ENCODE assay signal across 11 cellular contexts in the genomic region with DNA sequence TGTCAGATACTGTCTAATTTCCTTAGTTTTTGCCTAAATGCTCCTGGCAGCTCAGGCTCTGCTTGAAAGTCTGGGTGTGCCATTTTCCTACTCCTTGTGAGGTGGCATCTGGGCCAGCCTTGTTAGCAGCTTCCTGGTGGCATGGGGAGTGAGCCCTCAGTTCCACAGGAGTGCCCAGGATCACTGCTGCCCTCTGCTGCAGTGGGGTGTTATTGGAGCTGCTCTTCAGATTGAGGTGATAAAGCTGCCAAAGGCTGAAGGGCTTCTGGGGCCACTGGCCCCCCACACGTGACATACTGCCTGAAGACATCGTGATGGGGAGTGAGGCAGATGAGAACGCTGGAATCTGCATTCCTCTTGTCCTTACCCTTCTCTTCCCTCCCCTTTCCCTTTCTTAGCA. TPM values are rescaled to one million over a fixed set of nuclear protein-coding genes. Genes with fewer than 3 reads are reported as not detected.
DNase-seq lines count a peak whose midpoint lies in the region; ATAC-seq, FAIRE-seq and TF ChIP-seq lines count a peak whose summit lies in the region.
"Had no signal": no experiment of that assay in that cellular context is flagged by ENCODE, and none has a peak within 500 bp of the region (broad histone marks: within the 10 kb centered on the region; RNA-seq: fewer than 3 reads in every experiment).

No MANE protein-coding gene starts in this region.

- H3K4me2 ChIP-seq in mesenchymal stem cell (ENCODE audit: low read length, poor library complexity, severe bottlenecking), result no peak overlapping the region

- H3K14ac ChIP-seq in mesenchymal stem cell (ENCODE audit: low read length in 2 of 2), result no peak overlapping the region

- no peak overlapping the region for H2BK15ac ChIP-seq in mesenchymal stem cell (ENCODE audit: low read depth, poor library complexity, severe bottlenecking)

- H2AK5ac ChIP-seq in mesenchymal stem cell (ENCODE audit: low read length, severe bottlenecking), result no peak overlapping the region

- no peaks in the 10 kb centered on the region for H3K9me3 ChIP-seq in mesenchymal stem cell (ENCODE audit: control insufficient read depth, low read length)
- H3K9me3 ChIP-seq: ovary had no signal

- H2BK120ac ChIP-seq in mesenchymal stem cell (ENCODE audit: low read depth, low read length), result no peak overlapping the region

- H3K27me3 ChIP-seq in mesenchymal stem cell (ENCODE audit: control insufficient read depth in 1 of 2, insufficient read depth in 1 of 2, low read length in 2 of 2), result no peaks in the 10 kb centered on the region
- H3K27me3 ChIP-seq: ovary had no signal

- H3K27me3 Mint-ChIP-seq in activated naive CD8-positive, alpha-beta T cell treated with anti-CD3 and anti-CD28 coated beads, Interleukin-2, amount 10 ng/mL, durations not matched to agents 7 days and 5 days, result no peaks in the 10 kb centered on the region

- peaks cover 36 to 100% of the 10 kb centered on the region in 2 experiments for H3K36me3 ChIP-seq in mesenchymal stem cell (ENCODE audit: control insufficient read depth in 1 of 2, insufficient read depth in 2 of 2, low read depth in 1 of 2, low read length in 2 of 2)
- H3K36me3 ChIP-seq: ovary had no signal

- no peaks in the 10 kb centered on the region for H3K9me3 Mint-ChIP-seq in activated naive CD8-positive, alpha-beta T cell treated with anti-CD3 and anti-CD28 coated beads, Interleukin-2, amount 10 ng/mL, durations not matched to agents 7 days and 5 days

- no peak for FAIRE-seq in D721Med (lab: Jason Lieb, UNC)
- no peak for FAIRE-seq in GM12891 (lab: Jason Lieb, UNC)

- H3K4me3 ChIP-seq in mesenchymal stem cell (ENCODE audit: insufficient read depth in 1 of 2, low read depth in 1 of 2, low read length in 2 of 2), result no peak overlapping the region
- H3K4me3 ChIP-seq: ovary had no signal

- peaks cover 20% of the 10 kb centered on the region for H3K36me3 Mint-ChIP-seq in activated naive CD8-positive, alpha-beta T cell treated with anti-CD3 and anti-CD28 coated beads, Interleukin-2, amount 10 ng/mL, durations not matched to agents 7 days and 5 days

- TF ChIP-seq POLR2A in GM12891 (IDR thresholded peaks at IDR 0.05; ENCODE audit: low read depth, low read length), result no peak

- TF ChIP-seq CTCF in D721Med (IDR thresholded peaks at IDR 0.05; ENCODE audit: insufficient read depth, missing control alignments), result peak; percentile 18

- no peak overlapping the region for H2BK12ac ChIP-seq in mesenchymal stem cell (ENCODE audit: low read length in 2 of 2)

- no peak overlapping the region for H4K91ac ChIP-seq in mesenchymal stem cell (ENCODE audit: low read length)

- no peak overlapping the region for H3K9ac ChIP-seq in mesenchymal stem cell (ENCODE audit: low read length)

- peak overlapping the region; percentile 69 for H3K27ac Mint-ChIP-seq in activated naive CD8-positive, alpha-beta T cell treated with anti-CD3 and anti-CD28 coated beads, Interleukin-2, amount 10 ng/mL, durations not matched to agents 7 days and 5 days

- POLR2A ChIA-PET in activated naive CD8-positive, alpha-beta T cell treated with anti-CD3 and anti-CD28 coated beads, Interleukin-2, amount 10 ng/mL, durations not matched to agents 7 days and 5 days (lab: Charles Lee), result interaction anchor here (1.0 kb wide), 1 partner anchor 29 kb away, joined by 4 read pairs; no protein-coding TSS in a partner anchor

- H3K4me3 Mint-ChIP-seq in activated naive CD8-positive, alpha-beta T cell treated with anti-CD3 and anti-CD28 coated beads, Interleukin-2, amount 10 ng/mL, durations not matched to agents 7 days and 5 days, result no peak overlapping the region

- peak overlapping the region in 1 of 2 experiments; percentile 18 for H3K18ac ChIP-seq in mesenchymal stem cell (ENCODE audit: low read depth in 1 of 2, low read length in 2 of 2)

- H4K8ac ChIP-seq in mesenchymal stem cell (ENCODE audit: low read length), result peak overlapping the region; percentile 57

- H3K27ac ChIP-seq in mesenchymal stem cell (ENCODE audit: low read length, poor library complexity, severe bottlenecking), result peak overlapping the region; percentile 15
- H3K27ac ChIP-seq: ovary had no signal

- H3K4me1 Mint-ChIP-seq in activated naive CD8-positive, alpha-beta T cell treated with anti-CD3 and anti-CD28 coated beads, Interleukin-2, amount 10 ng/mL, durations not matched to agents 7 days and 5 days, result peaks cover 2% of the 10 kb centered on the region

- peak; percentile 36 for ATAC-seq in activated naive CD8-positive, alpha-beta T cell treated with anti-CD3 and anti-CD28 coated beads, Interleukin-2, amount 10 ng/mL, durations not matched to agents 7 days and 5 days (ENCODE audit: low read depth)

- no peak overlapping the region for H2BK5ac ChIP-seq in mesenchymal stem cell (ENCODE audit: low read depth, low read length, poor library complexity, severe bottlenecking)

- 91% methylated on average over 2 of the region's 3 CpGs for WGBS in mesenchymal stem cell

- H3K79me1 ChIP-seq in mesenchymal stem cell (replicated peaks; ENCODE audit: low read length, poor library complexity, severe bottlenecking), result peaks cover 4% of the 10 kb centered on the region

- H3K23ac ChIP-seq in mesenchymal stem cell (ENCODE audit: low read length in 2 of 2), result no peak overlapping the region

- no peak overlapping the region for H2AFZ ChIP-seq in mesenchymal stem cell (ENCODE audit: low read depth, low read length)

- H3K4me1 ChIP-seq in mesenchymal stem cell (ENCODE audit: control insufficient read depth, insufficient read depth, low read depth, low read length), result peaks cover 8% of the 10 kb centered on the region

- DNase-seq in D721Med (ENCODE audit: insufficient read length, low spot score) (no peak), Kasumi-1 (lab: John Stamatoyannopoulos, UW) (peak; percentile 12 to 33), mesenchymal stem cell (no peak), GM12891 (ENCODE audit: insufficient read length, low spot score) (no peak), putamen (ENCODE audit: low spot score) (no peak), DMS114 treated with DMSO at 0.1 percent for 48 hours (lab: John Stamatoyannopoulos, UW; ENCODE audit: unreplicated experiment) (no peak), T-helper 2 cell (no peak)
- DNase-seq in activated naive CD8-positive, alpha-beta T cell treated with anti-CD3 and anti-CD28 coated beads, Interleukin-2, amount 10 ng/mL, durations not matched to agents 7 days and 5 days, result no peak
- DNase-seq: NCI-H2081 treated with DMSO at 0.1 percent for 48 hours; ovary; stimulated activated naive CD4-positive, alpha-beta T cell treated with Interleukin-2 at 50 U/mL for 16 hours had no signal

- no peak overlapping the region for H3K4ac ChIP-seq in mesenchymal stem cell (ENCODE audit: low read depth in 1 of 2, low read length in 2 of 2)

TF ChIP-seq in GM12891, 5 proteins besides CTCF, POLR2A, EP300 and RAD21:
- TF ChIP-seq POLR2AphosphoS5 (IDR thresholded peaks at IDR 0.05; ENCODE audit: low read depth, low read length), result no peak
- TF ChIP-seq POU2F2 (IDR thresholded peaks at IDR 0.05; ENCODE audit: low read depth, low read length), result no peak
- TF ChIP-seq SPI1 (IDR thresholded peaks at IDR 0.05; ENCODE audit: low read depth, low read length), result no peak
- no peak for TF ChIP-seq PAX5 (IDR thresholded peaks at IDR 0.05; ENCODE audit: insufficient read depth, low read length, severe bottlenecking)
- TF ChIP-seq TAF1 (IDR thresholded peaks at IDR 0.05; ENCODE audit: low read depth, low read length), result no peak

RNA-seq across cellular contexts. Expression of a gene that starts 27.4 kb away (rescaled TPM):
- 10 to 100 TPM; 71.0 to 71.7 TPM for total RNA-seq in activated naive CD8-positive, alpha-beta T cell treated with anti-CD3 and anti-CD28 coated beads, Interleukin-2, amount 10 ng/mL, durations not matched to agents 7 days and 5 days
- polyA plus RNA-seq in mesenchymal stem cell (2013, experiment 1 of 2), result 26.6 TPM
- polyA plus RNA-seq in mesenchymal stem cell (2013, experiment 2 of 2), result 22.1 TPM
- 24.2 TPM for polyA plus RNA-seq in GM12891 (2012; ENCODE audit: low read depth, missing spikeins)

RNA-seq across cellular contexts. Expression of a gene that starts 28.1 kb away (rescaled TPM):
- 1,000 to 10,000 TPM; 1,143 to 1,182 TPM for total RNA-seq in activated naive CD8-positive, alpha-beta T cell treated with anti-CD3 and anti-CD28 coated beads, Interleukin-2, amount 10 ng/mL, durations not matched to agents 7 days and 5 days
- 649 TPM for polyA plus RNA-seq in mesenchymal stem cell (2013, experiment 1 of 2)
- polyA plus RNA-seq in mesenchymal stem cell (2013, experiment 2 of 2), result 611 TPM
- polyA plus RNA-seq in GM12891 (2012; ENCODE audit: low read depth, missing spikeins), result 455 TPM

RNA-seq across cellular contexts. Expression of a gene that starts 37.3 kb away (rescaled TPM):
- total RNA-seq in activated naive CD8-positive, alpha-beta T cell treated with anti-CD3 and anti-CD28 coated beads, Interleukin-2, amount 10 ng/mL, durations not matched to agents 7 days and 5 days, result 10 to 100 TPM; 36.4 to 42.9 TPM
- polyA plus RNA-seq in mesenchymal stem cell (2013, experiment 1 of 2), result 6.1 TPM
- polyA plus RNA-seq in mesenchymal stem cell (2013, experiment 2 of 2), result 5.5 TPM
- polyA plus RNA-seq in GM12891 (2012; ENCODE audit: low read depth, missing spikeins), result 10.8 TPM

Comparison
In these comparisons a context has a peak if more than half of its experiments do, and no peak if none do; other contexts are left out.
1. DNase-seq: peak in Kasumi-1 (2 of 2); none in D721Med (single experiment), activated naive CD8-positive, alpha-beta T cell treated with anti-CD3 and anti-CD28 coated beads, Interleukin-2, amount 10 ng/mL, durations not matched to agents 7 days and 5 days (single experiment), mesenchymal stem cell (single experiment), GM12891 (single experiment), putamen (single experiment), DMS114 treated with DMSO at 0.1 percent for 48 hours (single experiment) and T-helper 2 cell (0 of 5).